ENCODE assay signal across 10 cellular contexts in genomic region chr4:95362906-95363578, GRCh38.
DNase-seq lines count a peak whose midpoint lies in the region; TF ChIP-seq lines count a peak whose summit lies in the region.
"Had no signal": no experiment of that assay in that cellular context is flagged by ENCODE, and none has a peak within 500 bp of the region (broad histone marks: within the 10 kb centered on the region; RNA-seq: fewer than 3 reads in every experiment).

No MANE protein-coding gene starts in this region.

- H3K36me3 Mint-ChIP-seq in chondrocyte (ENCODE audit: low read depth) = no peaks in the 10 kb centered on the region
- peaks cover under 1% of the 10 kb centered on the region for H3K36me3 Mint-ChIP-seq in nephron (ENCODE audit: low read depth)

- no peaks in the 10 kb centered on the region for H3K9me3 Mint-ChIP-seq in chondrocyte (ENCODE audit: low read depth)
- H3K9me3 Mint-ChIP-seq in nephron = no peaks in the 10 kb centered on the region
- H3K9me3 Mint-ChIP-seq: activated CD4-positive, alpha-beta T cell treated with anti-CD3 and anti-CD28 coated beads, Interleukin-2, amount 10 ng/mL, durations not matched to agents 7 days and 5 days had no signal

- no peak for DNase-seq in GM06990 (ENCODE audit: extremely low read depth, insufficient read length)
- DNase-seq in chondrocyte (ENCODE audit: low spot score) = no peak
- no peak for DNase-seq in SHP77 treated with DMSO at 0.1 percent for 48 hours (lab: John Stamatoyannopoulos, UW)
- DNase-seq in NK-92 (lab: John Stamatoyannopoulos, UW; ENCODE audit: unreplicated experiment) = no peak
- DNase-seq in tibial artery = no peak
- no peak for DNase-seq in middle frontal gyrus (ENCODE audit: extremely low spot score, low spot score)
- DNase-seq: activated CD4-positive, alpha-beta T cell treated with anti-CD3 and anti-CD28 coated beads, Interleukin-2, amount 10 ng/mL, durations not matched to agents 7 days and 5 days had no signal

- no peaks in the 10 kb centered on the region for H3K27me3 ChIP-seq in GM06990 (replicated peaks; ENCODE audit: control insufficient read depth, insufficient read depth, low read length)
- no peaks in the 10 kb centered on the region for H3K27me3 ChIP-seq in Loucy (ENCODE audit: insufficient read depth, low read length, poor library complexity, severe bottlenecking)
- H3K27me3 ChIP-seq in tibial artery = no peaks in the 10 kb centered on the region

- H3K27ac Mint-ChIP-seq in chondrocyte (ENCODE audit: unreplicated experiment) (no peak overlapping the region), nephron (peak overlapping the region; percentile 56 to 92 (median 70))
- H3K27ac Mint-ChIP-seq: activated CD4-positive, alpha-beta T cell treated with anti-CD3 and anti-CD28 coated beads, Interleukin-2, amount 10 ng/mL, durations not matched to agents 7 days and 5 days had no signal

- intact Hi-C loops in tibial artery (cut with DNase I; ENCODE audit: low total_unique reads) = no loop called here

- no peaks in the 10 kb centered on the region for H3K79me2 ChIP-seq in Loucy (ENCODE audit: insufficient read depth, low read length)

- no peaks in the 10 kb centered on the region for H3K9me2 ChIP-seq in Loucy (replicated peaks; ENCODE audit: low read depth, low read length)

- TF ChIP-seq CTCF in GM06990 (IDR thresholded peaks at IDR 0.05; ENCODE audit: insufficient read depth, low read length, poor library complexity, severe bottlenecking) (peak; percentile 12), Loucy (conservative IDR thresholded peaks at IDR 0.05; ENCODE audit: low read length) (peak; percentile 89), chondrocyte (IDR thresholded peaks at IDR 0.05) (peak; percentile 60), nephron (IDR thresholded peaks at IDR 0.05; ENCODE audit: unreplicated experiment in 3 of 3) (peak; percentile 19 to 36 (median 30)), tibial artery (IDR thresholded peaks at IDR 0.05) (no peak)

- no peaks in the 10 kb centered on the region for H3K27me3 Mint-ChIP-seq in chondrocyte (ENCODE audit: low read depth)
- H3K27me3 Mint-ChIP-seq in nephron (ENCODE audit: low read depth) = no peaks in the 10 kb centered on the region
- H3K27me3 Mint-ChIP-seq: activated CD4-positive, alpha-beta T cell treated with anti-CD3 and anti-CD28 coated beads, Interleukin-2, amount 10 ng/mL, durations not matched to agents 7 days and 5 days had no signal

- no peak overlapping the region for H3K27ac ChIP-seq in tibial artery
- H3K27ac ChIP-seq: skin epidermis had no signal

- H3K4me1 ChIP-seq in Loucy (ENCODE audit: insufficient read depth, low read length, poor library complexity, severe bottlenecking) (no peaks in the 10 kb centered on the region), tibial artery (peaks cover 0 to 51% (median 6%) of the 10 kb centered on the region in 4 donors)

- H4K20me1 ChIP-seq in Loucy (ENCODE audit: insufficient read depth, low read length, poor library complexity, severe bottlenecking) = no peaks in the 10 kb centered on the region

- H3F3A ChIP-seq in Loucy (ENCODE audit: low read depth) = no peaks in the 10 kb centered on the region

- no peaks in the 10 kb centered on the region for H3K36me3 ChIP-seq in GM06990 (ENCODE audit: control insufficient read depth, insufficient read depth, low read length)
- no peaks in the 10 kb centered on the region for H3K36me3 ChIP-seq in Loucy (ENCODE audit: insufficient read depth, low read length)
- H3K36me3 ChIP-seq in tibial artery = no peaks in the 10 kb centered on the region

- no peak overlapping the region for H3K9ac ChIP-seq in Loucy (ENCODE audit: low read depth, low read length, poor library complexity, severe bottlenecking)

- H3K4me3 ChIP-seq in GM06990 (replicated peaks; ENCODE audit: low read depth, low read length) = no peak overlapping the region
- H3K4me3 ChIP-seq in Loucy (ENCODE audit: low read length, poor library complexity, severe bottlenecking) = no peak overlapping the region
- H3K4me3 ChIP-seq in tibial artery = no peak overlapping the region
- H3K4me3 ChIP-seq: skin epidermis had no signal

- H3K9me3 ChIP-seq in Loucy (ENCODE audit: insufficient read depth, low read depth, low read length) = no peaks in the 10 kb centered on the region
- no peaks in the 10 kb centered on the region for H3K9me3 ChIP-seq in tibial artery

- H2AFZ ChIP-seq in Loucy (ENCODE audit: low read length) = peak overlapping the region; percentile 6; the same call in 1 of the 2 replicates

- H3K4me1 Mint-ChIP-seq in chondrocyte (ENCODE audit: low read depth) = peaks cover 36% of the 10 kb centered on the region
- H3K4me1 Mint-ChIP-seq in nephron = peaks cover 42% of the 10 kb centered on the region

- no peak overlapping the region for H3K4me3 Mint-ChIP-seq in chondrocyte (ENCODE audit: unreplicated experiment)
- H3K4me3 Mint-ChIP-seq in nephron = peak overlapping the region in 2 of 3 experiments; percentile 0 to 14
- H3K4me3 Mint-ChIP-seq: activated CD4-positive, alpha-beta T cell treated with anti-CD3 and anti-CD28 coated beads, Interleukin-2, amount 10 ng/mL, durations not matched to agents 7 days and 5 days had no signal

- H3K4me2 ChIP-seq in Loucy (ENCODE audit: low read depth, low read length, poor library complexity, severe bottlenecking) = no peak overlapping the region

Comparison
In these comparisons a context has a peak if more than half of its experiments do, and no peak if none do; other contexts are left out.
1. CTCF ChIP-seq: peak in GM06990 (single experiment), Loucy (single experiment), chondrocyte (single experiment) and nephron (3 of 3); none in tibial artery (0 of 2).